ENCODE assay signal across 1 cellular context in the genomic region with DNA sequence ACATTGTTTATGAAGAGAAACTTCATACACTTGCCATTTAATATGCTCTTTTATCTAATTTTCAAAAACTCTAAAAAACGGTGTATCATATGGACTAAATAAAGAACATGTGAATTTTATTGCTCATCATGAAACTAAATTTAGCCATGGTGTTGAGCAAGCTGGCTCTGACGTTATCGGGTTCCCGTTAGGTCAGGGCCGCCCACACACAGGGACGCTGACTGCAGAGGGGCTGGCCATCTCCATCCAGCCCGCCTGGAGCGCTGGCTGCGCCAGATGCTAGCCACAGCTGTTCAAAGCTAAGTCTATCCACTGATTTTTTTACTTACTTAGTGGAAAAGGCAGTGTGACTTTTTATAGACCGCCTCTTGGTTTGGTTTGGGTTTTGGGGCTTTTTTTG.
A peak's percentile ranks its signal among the peaks of the same experiment; 100 is the strongest.
TF ChIP-seq lines count a peak whose summit lies in the region.

No MANE protein-coding gene starts in this region.

TF ChIP-seq in GM12878, 131 proteins besides CTCF, POLR2A, EP300 and RAD21:
- TF ChIP-seq CEBPB (IDR thresholded peaks at IDR 0.05; ENCODE audit: borderline replicate concordance in 1 of 2, low read depth in 2 of 2, low read length in 2 of 2) (no peak), EGR1 (IDR thresholded peaks at IDR 0.05; ENCODE audit: borderline replicate concordance in 1 of 2, low read depth in 2 of 2, low read length in 2 of 2) (peak in 1 of 2 experiments; percentile 79; a peak in 1 of 3 replicates), TARDBP (IDR thresholded peaks at IDR 0.05; ENCODE audit: borderline replicate concordance) (no peak), CREB1 (IDR thresholded peaks at IDR 0.05; ENCODE audit: low read depth) (peak; percentile 66), CREM (IDR thresholded peaks at IDR 0.05; ENCODE audit: low read depth) (peak; percentile 61; the same call in 1 of the 2 replicates)
- TF ChIP-seq, protein P1, sequence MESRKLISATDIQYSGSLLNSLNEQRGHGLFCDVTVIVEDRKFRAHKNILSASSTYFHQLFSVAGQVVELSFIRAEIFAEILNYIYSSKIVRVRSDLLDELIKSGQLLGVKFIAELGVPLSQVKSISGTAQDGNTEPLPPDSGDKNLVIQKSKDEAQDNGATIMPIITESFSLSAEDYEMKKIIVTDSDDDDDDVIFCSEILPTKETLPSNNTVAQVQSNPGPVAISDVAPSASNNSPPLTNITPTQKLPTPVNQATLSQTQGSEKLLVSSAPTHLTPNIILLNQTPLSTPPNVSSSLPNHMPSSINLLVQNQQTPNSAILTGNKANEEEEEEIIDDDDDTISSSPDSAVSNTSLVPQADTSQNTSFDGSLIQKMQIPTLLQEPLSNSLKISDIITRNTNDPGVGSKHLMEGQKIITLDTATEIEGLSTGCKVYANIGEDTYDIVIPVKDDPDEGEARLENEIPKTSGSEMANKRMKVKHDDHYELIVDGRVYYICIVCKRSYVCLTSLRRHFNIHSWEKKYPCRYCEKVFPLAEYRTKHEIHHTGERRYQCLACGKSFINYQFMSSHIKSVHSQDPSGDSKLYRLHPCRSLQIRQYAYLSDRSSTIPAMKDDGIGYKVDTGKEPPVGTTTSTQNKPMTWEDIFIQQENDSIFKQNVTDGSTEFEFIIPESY (IDR thresholded peaks at IDR 0.05): 0 out of 2 replicates have a peak, but pooled peaks have one; percentile 11
- TF ChIP-seq, protein P2, sequence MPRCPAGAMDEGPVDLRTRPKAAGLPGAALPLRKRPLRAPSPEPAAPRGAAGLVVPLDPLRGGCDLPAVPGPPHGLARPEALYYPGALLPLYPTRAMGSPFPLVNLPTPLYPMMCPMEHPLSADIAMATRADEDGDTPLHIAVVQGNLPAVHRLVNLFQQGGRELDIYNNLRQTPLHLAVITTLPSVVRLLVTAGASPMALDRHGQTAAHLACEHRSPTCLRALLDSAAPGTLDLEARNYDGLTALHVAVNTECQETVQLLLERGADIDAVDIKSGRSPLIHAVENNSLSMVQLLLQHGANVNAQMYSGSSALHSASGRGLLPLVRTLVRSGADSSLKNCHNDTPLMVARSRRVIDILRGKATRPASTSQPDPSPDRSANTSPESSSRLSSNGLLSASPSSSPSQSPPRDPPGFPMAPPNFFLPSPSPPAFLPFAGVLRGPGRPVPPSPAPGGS (IDR thresholded peaks at IDR 0.05; ENCODE audit: borderline replicate concordance, insufficient read depth, low read depth, low read length, poor library complexity, severe bottlenecking): peak; percentile 34
